In the genomic region with DNA sequence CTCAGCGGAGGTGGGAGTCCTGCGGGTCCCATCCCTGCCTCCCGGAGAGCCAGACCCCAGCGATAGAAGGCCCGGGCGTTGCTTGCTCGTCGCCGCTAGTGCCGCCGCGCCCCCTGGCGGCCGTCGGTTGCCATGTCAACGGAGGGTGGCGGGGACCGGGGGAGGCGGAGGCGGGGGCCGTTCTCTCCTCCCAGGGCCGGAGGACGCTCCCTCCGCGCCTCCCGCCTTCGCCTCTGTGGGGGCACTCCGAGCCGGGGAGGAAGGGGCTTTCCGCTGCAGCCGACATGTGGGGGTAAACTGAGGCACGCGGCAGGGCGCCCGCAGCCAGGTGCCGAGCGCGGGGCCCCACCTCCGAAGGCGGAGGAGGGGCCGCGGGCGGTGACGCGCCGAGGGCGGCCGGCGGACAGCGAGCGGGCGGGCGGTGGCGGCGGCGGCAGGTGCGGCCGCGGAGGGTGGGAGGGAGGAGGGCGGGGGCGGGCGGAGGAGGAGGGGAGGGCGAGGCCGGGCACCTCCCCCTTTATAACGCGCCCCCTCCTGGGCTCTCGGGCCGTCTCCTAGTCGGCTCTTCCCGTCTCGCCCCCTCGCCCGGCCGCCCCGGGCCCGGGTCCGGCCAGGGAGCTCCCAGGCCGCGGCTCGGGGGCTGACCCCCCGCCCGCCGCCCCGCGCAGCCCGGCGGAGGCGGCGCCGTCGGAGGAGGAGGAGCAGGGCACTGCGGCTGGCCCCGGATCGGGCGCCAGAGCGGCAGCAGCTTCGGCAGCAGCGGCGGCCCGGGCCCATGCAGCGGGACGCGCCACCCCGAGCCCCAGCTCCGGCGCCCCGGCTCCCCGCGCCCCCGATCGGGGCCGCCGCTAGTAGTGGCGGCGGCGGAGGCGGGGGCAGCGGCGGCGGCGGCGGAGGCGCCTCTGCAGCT, we compare ENCODE assay signal across 8 cellular contexts. TPM values are rescaled to one million over a fixed set of nuclear protein-coding genes. Genes with fewer than 3 reads are reported as not detected.
DNase-seq lines count a peak whose midpoint lies in the region; ATAC-seq and TF ChIP-seq lines count a peak whose summit lies in the region.

No MANE protein-coding gene starts in this region.

- H3F3A ChIP-seq in SU-DHL-6 (ENCODE audit: insufficient read depth): peaks cover 13% of the 10 kb centered on the region

- H3K9me2 ChIP-seq in SU-DHL-6 (replicated peaks; ENCODE audit: insufficient read depth, low read length): no peaks in the 10 kb centered on the region

- H3K4me3 ChIP-seq in GM12864 (ENCODE audit: low read depth, low read length) (peak overlapping the region; percentile 58), NB4 (ENCODE audit: low read depth, low read length) (peak overlapping the region; percentile 55), SU-DHL-6 (ENCODE audit: insufficient read depth, low read length, poor library complexity, severe bottlenecking) (peak overlapping the region; percentile 96), trophoblast cell (ENCODE audit: low read depth, low read length) (peak overlapping the region; percentile 82), transverse colon (peak overlapping the region; percentile 50 to 100 (median 98))

- H2BK120ac ChIP-seq in trophoblast cell (ENCODE audit: insufficient read depth, low read length, poor library complexity): peak overlapping the region; percentile 13

- no peak overlapping the region for H3K23ac ChIP-seq in trophoblast cell (ENCODE audit: low read length)

- TF ChIP-seq CTCF in GM12864 (IDR thresholded peaks at IDR 0.05; ENCODE audit: low read depth, low read length, missing control alignments) (peak; percentile 82), NB4 (IDR thresholded peaks at IDR 0.05; ENCODE audit: low read depth, low read length) (peak; percentile 52), SU-DHL-6 (IDR thresholded peaks at IDR 0.05; ENCODE audit: insufficient read depth, low read length, poor library complexity, severe bottlenecking) (peak; percentile 80), transverse colon (IDR thresholded peaks at IDR 0.05) (peak; percentile 93 to 98 (median 97))

- peak overlapping the region; percentile 74 for H3K18ac ChIP-seq in trophoblast cell (ENCODE audit: low read length)

- TF ChIP-seq POLR2A in NB4 (IDR thresholded peaks at IDR 0.05; ENCODE audit: extremely low read depth, insufficient read length) (no peak), transverse colon (IDR thresholded peaks at IDR 0.05) (no peak)

- intact Hi-C loops in Right ventricle myocardium superior (cut with DNase I) (loop anchor here (5.0 kb wide), 1 partner anchor 82 kb away; no protein-coding TSS in a partner anchor), transverse colon (cut with DNase I; ENCODE audit: low total_unique reads) (loop anchor here (2.0 kb wide), 1 partner anchor 48 kb away; no protein-coding TSS in a partner anchor)

- H3K79me2 ChIP-seq in SU-DHL-6 (ENCODE audit: insufficient read depth, low read length): peaks cover 43% of the 10 kb centered on the region
- H3K79me2 ChIP-seq in trophoblast cell (ENCODE audit: control insufficient read depth, insufficient read depth, low read length, poor library complexity): peaks cover 8% of the 10 kb centered on the region

- H2BK12ac ChIP-seq in trophoblast cell (ENCODE audit: low read length): no peak overlapping the region

- H3K9me3 ChIP-seq in SU-DHL-6 (ENCODE audit: insufficient read depth, low read length) (no peaks in the 10 kb centered on the region), trophoblast cell (ENCODE audit: insufficient read depth, low read depth, low read length) (no peaks in the 10 kb centered on the region), transverse colon (no peaks in the 10 kb centered on the region)

- peak overlapping the region; percentile 54 for H3K14ac ChIP-seq in trophoblast cell (ENCODE audit: low read length)

- no peak overlapping the region for H2AK5ac ChIP-seq in trophoblast cell (ENCODE audit: low read length)

- H3K9ac ChIP-seq in SU-DHL-6 (ENCODE audit: low read length) (peak overlapping the region; percentile 96), trophoblast cell (ENCODE audit: low read length) (peak overlapping the region; percentile 54)

- H4K8ac ChIP-seq in trophoblast cell (ENCODE audit: low read depth, low read length): peak overlapping the region; percentile 54

- no CpG with 5 or more reads among the region's 123 CpGs for WGBS in trophoblast cell (ENCODE audit: extremely low coverage, insufficient coverage, insufficient read length)
- WGBS in transverse colon (ENCODE audit: low coverage in 1 of 2), 2 donors: 0% methylated on average over 1 of the region's 123 CpGs; no CpG with 5 or more reads in 1 of the 2 donors

- in situ Hi-C loops in transverse colon (cut with MboI; ENCODE audit: low pct_ligation_motif_present in 1 of 4, low pct_unique_long_range_greater_than_20kb in 1 of 4, low sequenced_read_pairs in 3 of 4): loop anchor here in 1 of 4 donors (25.0 kb wide), 1 partner anchor 127 kb away; a partner anchor contains a TSS

- H2BK5ac ChIP-seq in trophoblast cell (ENCODE audit: low read depth, low read length, poor library complexity): peak overlapping the region; percentile 77

- no peak for DNase-seq in GM12864 (ENCODE audit: low read depth)
- peak; percentile 91 for DNase-seq in NB4 (ENCODE audit: low read depth)
- DNase-seq in activated naive CD8-positive, alpha-beta T cell treated with anti-CD3 and anti-CD28 coated beads, Interleukin-2, amount 50 U/mL, for 16 hours (ENCODE audit: low read depth, low spot score): peak; percentile 73
- DNase-seq in Right ventricle myocardium superior: peak; percentile 93
- DNase-seq in trophoblast cell: peak; percentile 77 to 91
- peak; percentile 91 for DNase-seq in transverse colon

- H4K91ac ChIP-seq in trophoblast cell (ENCODE audit: low read depth, low read length): peak overlapping the region; percentile 84

- H3K4ac ChIP-seq in trophoblast cell (ENCODE audit: low read depth, low read length): peak overlapping the region; percentile 49

- no peak for TF ChIP-seq EP300 in transverse colon (IDR thresholded peaks at IDR 0.05; ENCODE audit: low read depth)

- peak overlapping the region; percentile 85 for H3K27ac ChIP-seq in SU-DHL-6 (ENCODE audit: low read depth, low read length)
- peak overlapping the region; percentile 78 for H3K27ac ChIP-seq in trophoblast cell (ENCODE audit: low read depth, low read length)
- H3K27ac ChIP-seq in transverse colon: peak overlapping the region; percentile 96 to 99 (median 96)

- H4K20me1 ChIP-seq in SU-DHL-6 (ENCODE audit: low read depth, low read length): peaks cover 22% of the 10 kb centered on the region; the same call in 1 of the 2 replicates

- peak overlapping the region; percentile 58 for H3K4me2 ChIP-seq in SU-DHL-6 (ENCODE audit: low read depth, low read length, poor library complexity, severe bottlenecking)
- H3K4me2 ChIP-seq in trophoblast cell (ENCODE audit: low read length): peak overlapping the region; percentile 93

- ATAC-seq in HG02571 (IDR thresholded peaks at IDR 0.05; ENCODE audit: unreplicated experiment) (peak; percentile 43), Right ventricle myocardium superior (ENCODE audit: poor library complexity) (peak; percentile 76)

- H3K36me3 ChIP-seq in SU-DHL-6 (ENCODE audit: low read length) (peaks cover 18% of the 10 kb centered on the region; the same call in 1 of the 2 replicates), trophoblast cell (ENCODE audit: control insufficient read depth in 1 of 2, insufficient read depth in 2 of 2, low read length in 2 of 2) (peaks cover 31 to 32% of the 10 kb centered on the region in 2 experiments), transverse colon (peaks cover 0 to 29% (median 15%) of the 10 kb centered on the region in 4 donors)

- H4K12ac ChIP-seq in trophoblast cell (ENCODE audit: low read depth, low read length): peak overlapping the region; percentile 79

- peak overlapping the region; percentile 6 for H2AFZ ChIP-seq in SU-DHL-6 (ENCODE audit: low read depth, low read length, severe bottlenecking)
- H2AFZ ChIP-seq in trophoblast cell (ENCODE audit: insufficient read depth, low read length, poor library complexity): peak overlapping the region; percentile 86

- peaks cover 6% of the 10 kb centered on the region for H3K79me1 ChIP-seq in trophoblast cell (ENCODE audit: low read length)

- no peaks in the 10 kb centered on the region for H3K27me3 ChIP-seq in SU-DHL-6 (ENCODE audit: low read length)
- no peaks in the 10 kb centered on the region for H3K27me3 ChIP-seq in trophoblast cell (ENCODE audit: insufficient read depth, low read length)
- no peaks in the 10 kb centered on the region for H3K27me3 ChIP-seq in transverse colon

- H3K4me1 ChIP-seq in trophoblast cell (ENCODE audit: control insufficient read depth in 1 of 2, insufficient read depth in 2 of 2, low read length in 2 of 2) (peaks cover 0 to 3% of the 10 kb centered on the region in 2 experiments), transverse colon (peaks cover 10 to 34% (median 14%) of the 10 kb centered on the region in 4 donors)

RNA-seq across cellular contexts. Expression of a gene that starts 0.6 kb away (rescaled TPM):
- total RNA-seq in Right ventricle myocardium superior (44.4 TPM), transverse colon (10 to 100 TPM; 32.6 to 78.9 (median 49.3) TPM)
- 36.0 and 38.6 TPM in 2 replicates for polyA plus RNA-seq in trophoblast cell (2013)

RNA-seq across cellular contexts. Expression of a gene that starts 6.8 kb away (rescaled TPM):
- total RNA-seq in Right ventricle myocardium superior: 18.2 TPM
- 0.40 and 0.65 TPM in 2 replicates for polyA plus RNA-seq in trophoblast cell (2013)
- total RNA-seq in transverse colon: 10 to 100 TPM in 1 of 4 donors, 1 to 10 TPM in 3; 2.6 to 10.1 (median 3.9) TPM

RNA-seq across cellular contexts. Expression of a gene that starts 17.4 kb away (rescaled TPM):
- total RNA-seq in Right ventricle myocardium superior (31.5 TPM), transverse colon (100 to 1,000 TPM in 1 of 4 donors, 10 to 100 TPM in 3; 31.4 to 144 (median 74.8) TPM)
- polyA plus RNA-seq in trophoblast cell (2013): 21.9 and 22.3 TPM in 2 replicates

RNA-seq across cellular contexts. Expression of a gene that starts 50.2 kb away (rescaled TPM):
- total RNA-seq in Right ventricle myocardium superior: 3.3 TPM
- polyA plus RNA-seq in trophoblast cell (2013): 11.8 and 11.9 TPM in 2 replicates
- total RNA-seq in transverse colon: 100 to 1,000 TPM in 1 of 4 donors, 10 to 100 TPM in 3; 31.4 to 126 (median 48.1) TPM
